9 cellular contexts compared by ENCODE assay signal in the genomic region with DNA sequence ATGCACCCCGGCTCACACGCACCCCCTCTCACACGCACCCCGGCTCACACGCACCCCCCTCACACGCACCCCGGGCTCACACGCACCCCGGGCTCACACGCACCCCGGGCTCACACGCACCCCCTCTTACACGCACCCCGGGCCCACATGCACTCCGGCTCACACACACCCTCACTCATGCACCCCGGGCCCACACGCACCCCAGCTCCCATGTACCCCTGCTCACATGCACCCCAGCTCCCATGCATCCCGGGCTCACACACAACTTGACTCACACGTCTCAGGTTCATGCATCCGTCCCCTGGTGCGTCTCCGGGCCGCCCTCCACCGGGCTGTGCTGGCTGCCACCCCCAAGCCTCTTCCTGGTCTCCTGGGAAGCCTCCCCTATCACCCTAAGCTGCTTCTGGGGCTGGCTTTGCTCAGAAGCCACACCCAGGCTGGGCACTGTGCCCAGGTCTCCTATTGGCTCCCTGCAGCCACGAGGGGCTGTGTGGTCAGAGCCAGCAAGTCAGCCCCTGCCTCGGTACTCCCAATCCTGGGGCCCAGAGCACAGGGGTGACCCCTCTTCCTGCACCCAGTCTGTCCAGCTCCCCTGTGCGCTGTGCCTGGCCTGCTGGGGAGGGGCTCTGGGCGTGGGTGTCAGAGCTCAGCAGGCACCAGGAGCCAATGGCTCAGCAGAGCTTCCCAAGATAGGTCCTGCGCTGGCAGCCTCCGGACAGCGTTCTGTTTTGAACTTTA. TPM values are rescaled to one million over a fixed set of nuclear protein-coding genes. Genes with fewer than 3 reads are reported as not detected.
DNase-seq lines count a peak whose midpoint lies in the region; ATAC-seq, FAIRE-seq and TF ChIP-seq lines count a peak whose summit lies in the region.
"Had no signal": no experiment of that assay in that cellular context is flagged by ENCODE, and none has a peak within 500 bp of the region (broad histone marks: within the 10 kb centered on the region; RNA-seq: fewer than 3 reads in every experiment).

No MANE protein-coding gene starts in this region.

- no peak overlapping the region for H3K4me3 Mint-ChIP-seq in T-cell

- ATAC-seq in T-cell (replicated peaks in 1 of 4), result no peak
- ATAC-seq in GM21528 (IDR thresholded peaks at IDR 0.05; ENCODE audit: low FRiP score, unreplicated experiment), result no peak

- POLR2A ChIA-PET in T-cell (lab: Charles Lee), result no interaction called here

- no peaks in the 10 kb centered on the region for H3K27me3 Mint-ChIP-seq in T-cell

- peaks cover 0 to 4% (median 0%) of the 10 kb centered on the region in 3 donors for H3K4me1 Mint-ChIP-seq in T-cell

- no peak overlapping the region for H3K27ac Mint-ChIP-seq in T-cell

- no peaks in the 10 kb centered on the region for H3K9me3 Mint-ChIP-seq in T-cell

- DNase-seq in D721Med (ENCODE audit: insufficient read length, low spot score) (peak; percentile 84), NCI-H2227 treated with DMSO at 0.1 percent for 48 hours (lab: John Stamatoyannopoulos, UW) (peak; percentile 81), cerebellar cortex (ENCODE audit: low spot score) (peak; percentile 94), midbrain (lab: John Stamatoyannopoulos, UW) (peak; percentile 64), T-cell (no peak)
- no peak for DNase-seq in activated CD4-positive, alpha-beta T cell treated with anti-CD3 and anti-CD28 coated beads for 48 hours
- DNase-seq in activated T-cell treated with anti-CD3 and anti-CD28 coated beads, Interleukin-2, amount 50 U/mL, for 48 hours, result no peak

- CTCF ChIA-PET in T-cell (lab: Charles Lee), result no interaction called here

- no peak for TF ChIP-seq CTCF in D721Med (IDR thresholded peaks at IDR 0.05; ENCODE audit: insufficient read depth, missing control alignments)

- no peaks in the 10 kb centered on the region for H3K36me3 Mint-ChIP-seq in T-cell

- FAIRE-seq in D721Med (lab: Jason Lieb, UNC), result no peak
- FAIRE-seq: H1 had no signal

RNA-seq across cellular contexts. Expression of a gene that starts 16.9 kb away (rescaled TPM):
- total RNA-seq in T-cell, result 1 to 10 TPM; 3.1 to 5.8 (median 4.4) TPM

RNA-seq across cellular contexts. Expression of a gene that starts 17.2 kb away (rescaled TPM):
- total RNA-seq in T-cell, result 10 to 100 TPM; 34.2 to 73.9 (median 68.7) TPM

RNA-seq across cellular contexts. Expression of a gene that starts 26.8 kb away (rescaled TPM):
- 10 to 100 TPM; 14.9 to 28.2 (median 25.6) TPM for total RNA-seq in T-cell

RNA-seq across cellular contexts. Expression of a gene that starts 31.8 kb away (rescaled TPM):
- total RNA-seq in T-cell, result 1 to 10 TPM; 1.4 to 2.9 (median 1.5) TPM

RNA-seq across cellular contexts. Expression of a gene that starts 40.8 kb away (rescaled TPM):
- 100 to 1,000 TPM; 172 to 212 (median 206) TPM for total RNA-seq in T-cell

Comparison
In these comparisons a context has a peak if more than half of its experiments do, and no peak if none do; other contexts are left out.
1. DNase-seq: peak in D721Med (single experiment), NCI-H2227 treated with DMSO at 0.1 percent for 48 hours (single experiment), cerebellar cortex (single experiment) and midbrain (single experiment); none in T-cell (0 of 34), activated CD4-positive, alpha-beta T cell treated with anti-CD3 and anti-CD28 coated beads for 48 hours (single experiment) and activated T-cell treated with anti-CD3 and anti-CD28 coated beads, Interleukin-2, amount 50 U/mL, for 48 hours (0 of 2).